1 cellular context compared by ENCODE assay signal in the genomic region with DNA sequence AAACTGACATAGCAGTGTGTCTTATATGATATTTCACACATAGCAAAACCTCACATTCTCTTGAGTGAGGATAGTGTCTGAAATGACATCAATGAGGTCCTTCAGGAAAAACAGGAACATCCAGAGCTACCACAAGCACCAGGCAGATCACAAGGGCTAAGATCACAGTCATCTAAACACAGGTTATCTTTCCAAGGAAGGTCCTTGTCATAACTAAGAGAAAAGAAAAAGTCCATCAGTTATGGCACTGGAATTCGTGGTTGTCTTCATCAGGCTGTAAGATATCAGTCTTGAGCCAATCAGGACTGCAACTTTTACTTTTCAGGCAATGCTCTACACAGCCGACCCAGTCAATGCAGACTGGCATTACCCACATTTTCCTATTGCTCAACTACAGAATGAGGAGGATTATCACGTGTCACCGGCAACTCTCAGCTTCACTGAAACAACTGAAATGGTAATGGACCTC.
TF ChIP-seq lines count a peak whose summit lies in the region.

No MANE protein-coding gene starts in this region.

TF ChIP-seq in HCT116, 20 proteins besides CTCF, POLR2A, EP300 and RAD21:
- TF ChIP-seq SIN3A (IDR thresholded peaks at IDR 0.05; ENCODE audit: low read depth) = no peak
- no peak for TF ChIP-seq EGR1 (IDR thresholded peaks at IDR 0.05; ENCODE audit: low read depth)
- no peak for TF ChIP-seq FOSL1 (IDR thresholded peaks at IDR 0.05; ENCODE audit: low read depth)
- no peak for TF ChIP-seq YY1 (IDR thresholded peaks at IDR 0.05; ENCODE audit: extremely low read depth, insufficient replicate concordance, low read depth, low read length)
- no peak for TF ChIP-seq ELF1 (IDR thresholded peaks at IDR 0.05; ENCODE audit: borderline replicate concordance, low read depth)
- TF ChIP-seq POLR2AphosphoS5 (IDR thresholded peaks at IDR 0.05; ENCODE audit: low read depth, low read length) = no peak
- TF ChIP-seq, protein P1, sequence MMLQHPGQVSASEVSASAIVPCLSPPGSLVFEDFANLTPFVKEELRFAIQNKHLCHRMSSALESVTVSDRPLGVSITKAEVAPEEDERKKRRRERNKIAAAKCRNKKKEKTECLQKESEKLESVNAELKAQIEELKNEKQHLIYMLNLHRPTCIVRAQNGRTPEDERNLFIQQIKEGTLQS (IDR thresholded peaks at IDR 0.05) = no peak
- no peak for TF ChIP-seq SP1 (IDR thresholded peaks at IDR 0.05; ENCODE audit: low read depth)
